Comparison of ENCODE assay signal across 1 cellular context in genomic region chr4:165507381-165507780, GRCh38.
TF ChIP-seq lines count a peak whose summit lies in the region.

No MANE protein-coding gene starts in this region.

TF ChIP-seq in HepG2, 621 proteins besides CTCF, POLR2A, EP300 and RAD21 (continued from another document):
- no peak for TF ChIP-seq PAXIP1 (CRISPR knock-in tag; conservative IDR thresholded peaks at IDR 0.05)
- TF ChIP-seq MXD1 (CRISPR knock-in tag; IDR thresholded peaks at IDR 0.05), result no peak
- TF ChIP-seq ZNF615 (CRISPR knock-in tag; IDR thresholded peaks at IDR 0.05; ENCODE audit: borderline replicate concordance), result no peak
- no peak for TF ChIP-seq NPAS2 (CRISPR knock-in tag; IDR thresholded peaks at IDR 0.05; ENCODE audit: borderline replicate concordance)
TF ChIP-seq in HepG2: peak in this region for 0.
